ENCODE assay signal across 19 cellular contexts in genomic region chrX:2514131-2514530, GRCh38. TPM values are rescaled to one million over a fixed set of nuclear protein-coding genes. Genes with fewer than 3 reads are reported as not detected.
DNase-seq lines count a peak whose midpoint lies in the region; ATAC-seq and TF ChIP-seq lines count a peak whose summit lies in the region.
"Had no signal": no experiment of that assay in that cellular context is flagged by ENCODE, and none has a peak within 500 bp of the region (broad histone marks: within the 10 kb centered on the region; RNA-seq: fewer than 3 reads in every experiment).

No MANE protein-coding gene starts in this region.

- ATAC-seq in GM18868 (IDR thresholded peaks at IDR 0.05; ENCODE audit: unreplicated experiment) = peak; percentile 26
- ATAC-seq in HG03354 (IDR thresholded peaks at IDR 0.05; ENCODE audit: poor library complexity, severe bottlenecking, unreplicated experiment) = no peak
- ATAC-seq in activated CD8-positive, alpha-beta memory T cell treated with anti-CD3 and anti-CD28 coated beads, Interleukin-2, amount 10 ng/mL, durations not matched to agents 7 days and 5 days = no peak
- no peak for ATAC-seq in CD4-positive, alpha-beta T cell (ENCODE audit: poor library complexity)
- ATAC-seq: HepG2, SK-N-SH treated with all-trans-retinoic acid at 6 μM for 48 hours had no signal

- CTCF ChIA-PET in activated CD8-positive, alpha-beta memory T cell treated with anti-CD3 and anti-CD28 coated beads, Interleukin-2, amount 10 ng/mL, durations not matched to agents 7 days and 5 days (lab: Charles Lee) = no interaction called here
- CTCF ChIA-PET in CD4-positive, alpha-beta T cell (lab: Charles Lee) = no interaction called here

- H3K27me3 ChIP-seq in BLaER1 = no peaks in the 10 kb centered on the region
- H3K27me3 ChIP-seq in MM.1S (replicated peaks; ENCODE audit: insufficient read depth, low read length) = no peaks in the 10 kb centered on the region
- H3K27me3 ChIP-seq in CD4-positive, alpha-beta T cell (ENCODE audit: control insufficient read depth, insufficient read depth, low read length) = no peaks in the 10 kb centered on the region

- H3K4me3 ChIP-seq in BLaER1 (0 out of 2 replicates have a peak overlapping the region, but pooled peaks have one; percentile 23), MM.1S (ENCODE audit: low read length) (no peak overlapping the region)

- H3K27ac ChIP-seq in BLaER1 = peak overlapping the region; percentile 52; the same call in 1 of the 2 replicates
- H3K27ac ChIP-seq in MM.1S (ENCODE audit: low read length) = no peak overlapping the region
- no peak overlapping the region for H3K27ac ChIP-seq in CD4-positive, alpha-beta T cell (ENCODE audit: low read depth, low read length)
- H3K27ac ChIP-seq: KMS-11 had no signal

- no peaks in the 10 kb centered on the region for H3K36me3 ChIP-seq in BLaER1
- no peaks in the 10 kb centered on the region for H3K36me3 ChIP-seq in MM.1S (replicated peaks; ENCODE audit: insufficient read depth, low read length)

- peak overlapping the region; percentile 42; the same call in 1 of the 2 replicates for H2AFZ ChIP-seq in MM.1S (ENCODE audit: low read length)

- H3K27me3 Mint-ChIP-seq in activated CD8-positive, alpha-beta memory T cell treated with anti-CD3 and anti-CD28 coated beads, Interleukin-2, amount 10 ng/mL, durations not matched to agents 7 days and 5 days = peaks cover 2% of the 10 kb centered on the region
- no peaks in the 10 kb centered on the region for H3K27me3 Mint-ChIP-seq in CD4-positive, alpha-beta T cell

- no peaks in the 10 kb centered on the region for H3K79me2 ChIP-seq in MM.1S (ENCODE audit: low read length)

- intact Hi-C loops in CD4-positive, alpha-beta T cell (cut with DNase I, micrococcal nuclease) = no loop called here

- H3K4me2 ChIP-seq in BLaER1 (peak overlapping the region; percentile 82), MM.1S (ENCODE audit: low read depth, low read length) (peak overlapping the region; percentile 24; the same call in 1 of the 2 replicates)
- H3K4me2 ChIP-seq: KMS-11 had no signal

- no peak for DNase-seq in MM.1S
- DNase-seq in left kidney (ENCODE audit: low read depth, low spot score) = peak; percentile 49
- DNase-seq in GM13976 (ENCODE audit: low spot score) = no peak
- no peak for DNase-seq in activated CD8-positive, alpha-beta memory T cell treated with anti-CD3 and anti-CD28 coated beads, Interleukin-2, amount 10 ng/mL, durations not matched to agents 7 days and 5 days
- no peak for DNase-seq in CD4-positive, alpha-beta T cell
- DNase-seq: 8988T, DND-41, GDM1, HCEC 1CT, NCI-H1092, NCI-H2081 treated with DMSO at 0.1 percent for 48 hours, NCI-H524, SHP77 had no signal

- 0 out of 2 replicates have a peak, but pooled peaks cover 6% of the 10 kb centered on the region for H3K9me3 ChIP-seq in BLaER1
- no peaks in the 10 kb centered on the region for H3K9me3 ChIP-seq in MM.1S (replicated peaks; ENCODE audit: insufficient read depth, low read length)
- H3K9me3 ChIP-seq in CD4-positive, alpha-beta T cell (ENCODE audit: control insufficient read depth, low read length) = no peaks in the 10 kb centered on the region

- in situ Hi-C loops in GM13976 (cut with MboI; ENCODE audit: low sequenced_read_pairs, unreplicated experiment) = no loop called here

- H3K9ac ChIP-seq in BLaER1 = peak overlapping the region; percentile 51; the same call in 1 of the 2 replicates
- no peak overlapping the region for H3K9ac ChIP-seq in MM.1S (ENCODE audit: low read length)
- H3K9ac ChIP-seq: KMS-11 had no signal

- no peak overlapping the region for H3K27ac Mint-ChIP-seq in activated CD8-positive, alpha-beta memory T cell treated with anti-CD3 and anti-CD28 coated beads, Interleukin-2, amount 10 ng/mL, durations not matched to agents 7 days and 5 days
- H3K27ac Mint-ChIP-seq in CD4-positive, alpha-beta T cell = no peak overlapping the region

- H3K9me3 Mint-ChIP-seq in activated CD8-positive, alpha-beta memory T cell treated with anti-CD3 and anti-CD28 coated beads, Interleukin-2, amount 10 ng/mL, durations not matched to agents 7 days and 5 days (ENCODE audit: low read depth) = no peaks in the 10 kb centered on the region
- H3K9me3 Mint-ChIP-seq in CD4-positive, alpha-beta T cell = no peaks in the 10 kb centered on the region

- H3K36me3 Mint-ChIP-seq in activated CD8-positive, alpha-beta memory T cell treated with anti-CD3 and anti-CD28 coated beads, Interleukin-2, amount 10 ng/mL, durations not matched to agents 7 days and 5 days = no peaks in the 10 kb centered on the region
- no peaks in the 10 kb centered on the region for H3K36me3 Mint-ChIP-seq in CD4-positive, alpha-beta T cell (ENCODE audit: low read depth)

- POLR2A ChIA-PET in CD4-positive, alpha-beta T cell (lab: Charles Lee) = no interaction called here

- no peak overlapping the region for H3K4me3 Mint-ChIP-seq in activated CD8-positive, alpha-beta memory T cell treated with anti-CD3 and anti-CD28 coated beads, Interleukin-2, amount 10 ng/mL, durations not matched to agents 7 days and 5 days
- H3K4me3 Mint-ChIP-seq in CD4-positive, alpha-beta T cell = no peak overlapping the region

- peaks cover 4% of the 10 kb centered on the region for H3K4me1 Mint-ChIP-seq in activated CD8-positive, alpha-beta memory T cell treated with anti-CD3 and anti-CD28 coated beads, Interleukin-2, amount 10 ng/mL, durations not matched to agents 7 days and 5 days
- peaks cover 6% of the 10 kb centered on the region for H3K4me1 Mint-ChIP-seq in CD4-positive, alpha-beta T cell (ENCODE audit: low read depth)

- H4K20me1 ChIP-seq in BLaER1 (no peaks in the 10 kb centered on the region), MM.1S (ENCODE audit: insufficient read depth, low read length) (no peaks in the 10 kb centered on the region)

- no peaks in the 10 kb centered on the region for H3F3A ChIP-seq in MM.1S (ENCODE audit: insufficient read depth, low read length)

- no peaks in the 10 kb centered on the region for H3K9me2 ChIP-seq in MM.1S (replicated peaks; ENCODE audit: insufficient read depth, low read length)

- no peak for TF ChIP-seq CTCF in MM.1S (IDR thresholded peaks at IDR 0.05; ENCODE audit: low read length)
- no peak for TF ChIP-seq CTCF in GM13976 (IDR thresholded peaks at IDR 0.05; ENCODE audit: borderline replicate concordance, control extremely low read depth, extremely low read depth, insufficient read depth, missing control alignments)
- no peak for TF ChIP-seq CTCF in CD4-positive, alpha-beta T cell (IDR thresholded peaks at IDR 0.05)

- H3K4me1 ChIP-seq in BLaER1 = peaks cover 54% of the 10 kb centered on the region
- no peaks in the 10 kb centered on the region for H3K4me1 ChIP-seq in MM.1S (ENCODE audit: low read length)

RNA-seq across cellular contexts. Expression of gene DHRSX, which starts 13.4 kb away (rescaled TPM):
- total RNA-seq in activated CD8-positive, alpha-beta memory T cell treated with anti-CD3 and anti-CD28 coated beads, Interleukin-2, amount 10 ng/mL, durations not matched to agents 7 days and 5 days = 10 to 100 TPM; 21.1 to 22.5 TPM
- 10 to 100 TPM; 12.1 to 13.9 TPM for total RNA-seq in CD4-positive, alpha-beta T cell

RNA-seq across cellular contexts. Expression of gene ZBED1, which starts 13.4 kb away (rescaled TPM):
- 10 to 100 TPM; 31.7 to 34.9 TPM for total RNA-seq in activated CD8-positive, alpha-beta memory T cell treated with anti-CD3 and anti-CD28 coated beads, Interleukin-2, amount 10 ng/mL, durations not matched to agents 7 days and 5 days
- total RNA-seq in CD4-positive, alpha-beta T cell = 10 to 100 TPM; 15.8 to 16.1 TPM
